ENCODE assay signal across 26 cellular contexts in the genomic region with DNA sequence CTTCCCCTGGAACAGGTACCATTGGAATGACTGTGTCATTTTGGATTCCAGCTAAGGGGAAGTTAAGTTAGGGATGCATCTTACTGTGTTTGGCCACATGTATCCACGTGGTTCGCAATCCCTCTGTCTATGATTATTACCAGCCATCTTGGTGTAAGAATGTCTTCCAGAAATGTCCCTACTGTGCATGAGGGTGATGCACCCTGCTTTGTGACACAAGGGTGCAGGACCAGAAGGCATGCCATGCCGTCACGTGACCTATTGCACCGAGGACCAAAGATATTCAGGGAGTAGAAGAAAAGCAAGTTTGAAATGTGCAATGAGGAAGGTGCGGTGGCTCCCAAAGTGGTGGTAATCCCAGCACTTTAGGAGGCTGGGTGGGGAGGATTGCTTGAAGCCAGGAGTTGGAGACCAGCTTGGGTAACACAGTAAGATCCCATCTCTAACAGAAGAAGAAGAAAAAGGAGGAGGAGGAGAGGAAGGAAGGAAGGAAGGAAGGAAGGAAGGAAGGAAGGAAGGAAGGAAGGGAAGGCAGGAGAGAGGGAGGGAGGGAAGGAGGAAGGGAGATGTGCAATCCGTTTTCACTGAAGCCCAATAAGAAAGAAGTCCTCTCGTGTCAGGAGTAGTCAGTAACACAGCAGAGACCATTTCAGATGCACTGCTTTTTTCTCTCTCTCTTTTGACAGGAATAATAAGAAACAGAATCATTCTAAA. TPM values are rescaled to one million over a fixed set of nuclear protein-coding genes. Genes with fewer than 3 reads are reported as not detected.
A peak's percentile ranks its signal among the peaks of the same experiment; 100 is the strongest.
DNase-seq lines count a peak whose midpoint lies in the region; ATAC-seq, FAIRE-seq and TF ChIP-seq lines count a peak whose summit lies in the region.
"Had no signal": no experiment of that assay in that cellular context is flagged by ENCODE, and none has a peak within 500 bp of the region (broad histone marks: within the 10 kb centered on the region; RNA-seq: fewer than 3 reads in every experiment).

No MANE protein-coding gene starts in this region.

- H4K20me1 ChIP-seq in K562 (replicated peaks; ENCODE audit: control insufficient read depth, insufficient read depth, low read length), result no peaks in the 10 kb centered on the region
- H4K20me1 ChIP-seq: BLaER1 treated with 17β-estradiol and CSF1 and Interleukin-3, amounts not matched to agents 10 nM and 100 nM had no signal

- POLR2A ChIA-PET in A549 (lab: Yijun Ruan, JAX), result interaction anchor here (0.6 kb wide), 1 partner anchor 292 kb away, joined by 3 read pairs; no protein-coding TSS in a partner anchor
- POLR2A ChIA-PET in A673 (lab: Charles Lee; ENCODE audit: low non-redundant PET), result no interaction called here
- POLR2A ChIA-PET in K562 (lab: Yijun Ruan, JAX), result no interaction called here
- POLR2A ChIA-PET in activated CD4-positive, alpha-beta T cell treated with anti-CD3 and anti-CD28 coated beads, Interleukin-2, amount 10 ng/mL, durations not matched to agents 7 days and 5 days (lab: Charles Lee), result no interaction called here

- FAIRE-seq in A549 (lab: Jason Lieb, UNC), result no peak
- no peak for FAIRE-seq in K562 (lab: Jason Lieb, UNC)
- FAIRE-seq: D721Med, GM12878, GM19239, H1 had no signal

- H2BK120ac ChIP-seq in neuronal stem cell (ENCODE audit: low read depth, low read length), result no peak overlapping the region

- H3K4me1 Mint-ChIP-seq in activated CD4-positive, alpha-beta T cell treated with anti-CD3 and anti-CD28 coated beads, Interleukin-2, amount 10 ng/mL, durations not matched to agents 7 days and 5 days, result no peaks in the 10 kb centered on the region
- H3K4me1 Mint-ChIP-seq: CD8-positive, alpha-beta memory T cell had no signal

- H2AFZ ChIP-seq in K562 (ENCODE audit: low read depth, low read length), result 0 out of 2 replicates have a peak overlapping the region, but pooled peaks have one; percentile 10
- H2AFZ ChIP-seq in neuronal stem cell (ENCODE audit: low read length), result no peak overlapping the region
- H2AFZ ChIP-seq: GM23248 had no signal

- H3K23ac ChIP-seq in neuronal stem cell (ENCODE audit: low read depth, low read length, poor library complexity), result no peak overlapping the region

- H3K4me1 ChIP-seq in A549 (peaks cover 5% of the 10 kb centered on the region; the same call in 2 of the 3 replicates), A673 (ENCODE audit: insufficient read depth, low read length, poor library complexity, severe bottlenecking) (peaks cover 14% of the 10 kb centered on the region), K562 (replicated peaks in 1 of 2; ENCODE audit: control insufficient read depth in 2 of 2, insufficient read depth in 2 of 2, low read length in 2 of 2) (peaks cover 3 to 9% of the 10 kb centered on the region in 2 experiments; a peak in 4 of 5 replicates), neuronal stem cell (ENCODE audit: control insufficient read depth in 2 of 2, insufficient read depth in 1 of 2, low read depth in 1 of 2, low read length in 2 of 2) (peaks cover 0 to 1% of the 10 kb centered on the region in 2 donors)
- H3K4me1 ChIP-seq: BE2C had no signal

- TF ChIP-seq RAD21 in A549 (conservative IDR thresholded peaks at IDR 0.05 in 1 of 2, IDR thresholded peaks at IDR 0.05 in 1 of 2) (no peak), K562 (CRISPR knock-in tag; conservative IDR thresholded peaks at IDR 0.05 in 1 of 2, IDR thresholded peaks at IDR 0.05 in 1 of 2) (no peak)

- CTCF ChIA-PET in A549 (lab: Yijun Ruan, JAX), result interaction anchor here (1.5 kb wide), 1 partner anchor 103 kb away, joined by 4 read pairs; no protein-coding TSS in a partner anchor
- CTCF ChIA-PET in A673 (lab: Charles Lee), result no interaction called here
- CTCF ChIA-PET in K562 (lab: Yijun Ruan, JAX; ENCODE audit: low intra/inter-chr PET ratio), result no interaction called here
- CTCF ChIA-PET in activated CD4-positive, alpha-beta T cell treated with anti-CD3 and anti-CD28 coated beads, Interleukin-2, amount 10 ng/mL, durations not matched to agents 7 days and 5 days (lab: Charles Lee), result interaction anchor here (0.8 kb wide), 1 partner anchor 22 kb away, joined by 3 read pairs; no protein-coding TSS in a partner anchor

- no peak overlapping the region for H3K27ac ChIP-seq in A549
- peak overlapping the region; percentile 56 for H3K27ac ChIP-seq in A673 (ENCODE audit: low read depth, low read length, poor library complexity, severe bottlenecking)
- no peak overlapping the region for H3K27ac ChIP-seq in K562 (ENCODE audit: extremely low read depth, low read depth, low read length)
- H3K27ac ChIP-seq in neuronal stem cell (replicated peaks; ENCODE audit: low read length), result no peak overlapping the region
- H3K27ac ChIP-seq: BLaER1 treated with 17β-estradiol and CSF1 and Interleukin-3, amounts not matched to agents 10 nM and 100 nM; GM23248 had no signal

- TF ChIP-seq POLR2A in A549 (IDR thresholded peaks at IDR 0.05; ENCODE audit: low read length), result no peak
- TF ChIP-seq POLR2A in K562 (conservative IDR thresholded peaks at IDR 0.05), result no peak

- H3K4me3 Mint-ChIP-seq in activated CD4-positive, alpha-beta T cell treated with anti-CD3 and anti-CD28 coated beads, Interleukin-2, amount 10 ng/mL, durations not matched to agents 7 days and 5 days, result no peak overlapping the region
- H3K4me3 Mint-ChIP-seq: CD4-positive, alpha-beta T cell; CD8-positive, alpha-beta memory T cell had no signal

- H2BK15ac ChIP-seq in neuronal stem cell (ENCODE audit: low read length), result no peak overlapping the region

- no peak overlapping the region for H2BK5ac ChIP-seq in neuronal stem cell (ENCODE audit: low read length)

- H4K8ac ChIP-seq in neuronal stem cell (ENCODE audit: low read depth, low read length), result no peak overlapping the region

- in situ Hi-C loops in K562 (cut with MboI), result no loop called here

- peak overlapping the region; percentile 66 for H3K14ac ChIP-seq in neuronal stem cell (ENCODE audit: low read length)

- H3K9ac ChIP-seq in K562 (ENCODE audit: insufficient read depth in 1 of 2, low read depth in 2 of 2, low read length in 2 of 2) (no peak overlapping the region), neuronal stem cell (ENCODE audit: low read depth, low read length, poor library complexity) (peak overlapping the region; percentile 16)
- H3K9ac ChIP-seq: BLaER1 treated with 17β-estradiol and CSF1 and Interleukin-3, amounts not matched to agents 10 nM and 100 nM; GM23248 had no signal

- peaks cover 12% of the 10 kb centered on the region for H3K27me3 Mint-ChIP-seq in activated CD4-positive, alpha-beta T cell treated with anti-CD3 and anti-CD28 coated beads, Interleukin-2, amount 10 ng/mL, durations not matched to agents 7 days and 5 days
- H3K27me3 Mint-ChIP-seq: CD4-positive, alpha-beta T cell had no signal

- H3K4me2 ChIP-seq in A549 (no peak overlapping the region), K562 (ENCODE audit: insufficient read depth, low read length) (no peak overlapping the region), neuronal stem cell (ENCODE audit: insufficient read depth, low read length, poor library complexity, severe bottlenecking) (no peak overlapping the region)

- H3K9me3 ChIP-seq in A549 (no peaks in the 10 kb centered on the region), A673 (ENCODE audit: low read depth, low read length, poor library complexity, severe bottlenecking) (no peaks in the 10 kb centered on the region), K562 (replicated peaks; ENCODE audit: control insufficient read depth, insufficient read depth, low read depth, low read length) (no peaks in the 10 kb centered on the region), neuronal stem cell (replicated peaks in 1 of 2; ENCODE audit: control insufficient read depth in 2 of 2, insufficient read depth in 1 of 2, low read depth in 1 of 2, low read length in 2 of 2) (no peaks in the 10 kb centered on the region)
- H3K9me3 ChIP-seq: BE2C had no signal

- TF ChIP-seq CTCF in A549 (IDR thresholded peaks at IDR 0.05) (no peak), A673 (conservative IDR thresholded peaks at IDR 0.05; ENCODE audit: low read depth, low read length) (no peak), K562 (IDR thresholded peaks at IDR 0.05 in 2 of 3, conservative IDR thresholded peaks at IDR 0.05 in 1 of 3; ENCODE audit: insufficient read depth in 2 of 3, low read depth in 1 of 3, low read length in 3 of 3) (no peak), GM20000 (IDR thresholded peaks at IDR 0.05; ENCODE audit: extremely low read depth, missing control alignments) (no peak)

- no peak overlapping the region for H3K18ac ChIP-seq in neuronal stem cell (ENCODE audit: low read length)

- 37% methylated on average over 8 of the region's 8 CpGs for WGBS in A549 (ENCODE audit: missing lambda C conversion rate)
- WGBS in K562 (ENCODE audit: insufficient coverage, low coverage, missing lambda C conversion rate), result 30% methylated on average over 8 of the region's 8 CpGs
- no CpG with 5 or more reads among the region's 8 CpGs for WGBS in neuronal stem cell (ENCODE audit: extremely low coverage in 2 of 2, insufficient read length in 2 of 2, insufficient replicate concordance in 1 of 2), 2 donors

- no TSS peak for BruUV-seq in A673 (replicated peaks; lab: Mats Ljungman, UMichigan)
- no TSS peak for BruUV-seq in K562 (replicated peaks; lab: Mats Ljungman, UMichigan)

- H3K36me3 Mint-ChIP-seq in activated CD4-positive, alpha-beta T cell treated with anti-CD3 and anti-CD28 coated beads, Interleukin-2, amount 10 ng/mL, durations not matched to agents 7 days and 5 days (ENCODE audit: low read depth), result no peaks in the 10 kb centered on the region
- H3K36me3 Mint-ChIP-seq: CD14-positive monocyte; CD8-positive, alpha-beta memory T cell had no signal

- DNase-seq in A549 (ENCODE audit: low read depth in 1 of 2, low spot score in 1 of 2) (no peak), A673 (ENCODE audit: low spot score) (peak; percentile 68), K562 (ENCODE audit: extremely low read depth in 1 of 4, low spot score in 3 of 4) (no peak), neuronal stem cell (ENCODE audit: low spot score) (no peak), NCI-H345 (lab: John Stamatoyannopoulos, UW) (no peak), GM20000 (ENCODE audit: low spot score) (no peak)
- no peak for DNase-seq in activated CD4-positive, alpha-beta T cell treated with anti-CD3 and anti-CD28 coated beads, Interleukin-2, amount 10 ng/mL, durations not matched to agents 7 days and 5 days
- DNase-seq: ACHN; AML-193; BE2C; CD4-positive, alpha-beta T cell; CD8-positive, alpha-beta memory T cell; DMS 273 treated with DMSO at 0.1 percent for 48 hours; DMS79; EL; GDM1; GM23248; H7; HCEC 1CT had no signal

- H3K36me3 ChIP-seq in A673 (ENCODE audit: insufficient read depth, low read length, poor library complexity, severe bottlenecking), result no peaks in the 10 kb centered on the region
- H3K36me3 ChIP-seq in K562 (ENCODE audit: control insufficient read depth, insufficient read depth, low read length), result no peaks in the 10 kb centered on the region
- H3K36me3 ChIP-seq in neuronal stem cell (replicated peaks in 1 of 2; ENCODE audit: control insufficient read depth in 2 of 2, insufficient read depth in 2 of 2, low read length in 2 of 2), result no peaks in the 10 kb centered on the region
- H3K36me3 ChIP-seq: BE2C; BLaER1 treated with 17β-estradiol and CSF1 and Interleukin-3, amounts not matched to agents 10 nM and 100 nM had no signal

- H3K9me3 Mint-ChIP-seq in activated CD4-positive, alpha-beta T cell treated with anti-CD3 and anti-CD28 coated beads, Interleukin-2, amount 10 ng/mL, durations not matched to agents 7 days and 5 days, result no peaks in the 10 kb centered on the region
- H3K9me3 Mint-ChIP-seq: CD4-positive, alpha-beta T cell; CD8-positive, alpha-beta memory T cell had no signal

- H3K4ac ChIP-seq in neuronal stem cell (ENCODE audit: low read length), result no peak overlapping the region

- H3K4me3 ChIP-seq in A549 (no peak overlapping the region), A673 (ENCODE audit: low read depth, low read length, poor library complexity, severe bottlenecking) (no peak overlapping the region), K562 (no peak overlapping the region), neuronal stem cell (ENCODE audit: low read length in 2 of 2) (no peak overlapping the region)
- H3K4me3 ChIP-seq: BLaER1 treated with 17β-estradiol and CSF1 and Interleukin-3, amounts not matched to agents 10 nM and 100 nM; GM12878; GM23248 had no signal

- no peak overlapping the region for H4K91ac ChIP-seq in neuronal stem cell (ENCODE audit: low read depth, low read length, poor library complexity)

- intact Hi-C loops in A673 (cut with micrococcal nuclease; ENCODE audit: unreplicated experiment) (no loop called here), K562 (cut with micrococcal nuclease) (no loop called here)

- no peak for TF ChIP-seq EP300 in A549 (IDR thresholded peaks at IDR 0.05)
- no peak for TF ChIP-seq EP300 in K562 (IDR thresholded peaks at IDR 0.05; ENCODE audit: low read length)

- ATAC-seq in A549 (no peak), K562 (no peak), HG03378 (IDR thresholded peaks at IDR 0.05; ENCODE audit: unreplicated experiment) (no peak)
- ATAC-seq: GM12878 had no signal

- no peaks in the 10 kb centered on the region for H3K79me2 ChIP-seq in K562 (ENCODE audit: control insufficient read depth, insufficient read depth, low read length)

- H3K27me3 ChIP-seq in A673 (replicated peaks; ENCODE audit: insufficient read depth, low read depth, low read length, poor library complexity), result no peaks in the 10 kb centered on the region
- H3K27me3 ChIP-seq in K562 (ENCODE audit: control insufficient read depth in 2 of 2, insufficient read depth in 2 of 2, low read length in 2 of 2), result no peaks in the 10 kb centered on the region
- H3K27me3 ChIP-seq in neuronal stem cell (ENCODE audit: control insufficient read depth in 3 of 3, insufficient read depth in 3 of 3, low read depth in 1 of 3, low read length in 3 of 3), result peaks cover 0 to 3% (median 0%) of the 10 kb centered on the region in 3 experiments
- H3K27me3 ChIP-seq: BE2C; BLaER1 treated with 17β-estradiol and CSF1 and Interleukin-3, amounts not matched to agents 10 nM and 100 nM had no signal

- H3K27ac Mint-ChIP-seq in activated CD4-positive, alpha-beta T cell treated with anti-CD3 and anti-CD28 coated beads, Interleukin-2, amount 10 ng/mL, durations not matched to agents 7 days and 5 days, result no peak overlapping the region
- H3K27ac Mint-ChIP-seq: CD14-positive monocyte; CD4-positive, alpha-beta T cell had no signal

- H3K9me1 ChIP-seq in K562 (ENCODE audit: control insufficient read depth, insufficient read depth, low read length), result no peaks in the 10 kb centered on the region

- H2BK12ac ChIP-seq in neuronal stem cell (ENCODE audit: low read length), result no peak overlapping the region

- no peaks in the 10 kb centered on the region for H3K79me1 ChIP-seq in neuronal stem cell (ENCODE audit: low read depth, low read length)

- no peak overlapping the region for H2AK5ac ChIP-seq in neuronal stem cell (ENCODE audit: low read depth, low read length)

RNA-seq across cellular contexts. Expression of gene USP6NL, which starts 42.5 kb away (rescaled TPM):
- polyA plus RNA-seq in A549 (2011; rRNA removed) (16.8 and 18.2 TPM in 2 replicates), A549 (2017; fragmentation: RNase III; extraction: RNeasy Plus Mini Kit Qiagen cat#74134 plus additional on column Dnase treatment) (10.4 to 11.7 TPM (median 10.6 TPM) in 3 replicates), K562 (2011; rRNA removed) (11.5 and 16.8 TPM in 2 replicates), K562 (2014; fragmentation: Illumina TruSeq; extraction: Trizol) (20.0 and 22.0 TPM in 2 replicates), K562 (2014; fragmentation: Nextera tagmentation; extraction: Ambion mirVana) (1 to 10 TPM; 3.2 to 3.8 TPM), K562 (2014; rRNA removed) (17.0 and 17.8 TPM in 2 replicates)
- polyA plus RNA-seq in A549 (2012; cell fraction: cytosol; rRNA removed), result 7.1 and 8.7 TPM in 2 replicates
- polyA plus RNA-seq in A549 (2012; cell fraction: nucleus; rRNA removed), result 5.2 and 6.9 TPM in 2 replicates
- 14.3 and 14.4 TPM in 2 replicates for polyA minus RNA-seq in A549 (2011; rRNA and poly(A)+ RNA removed)
- total RNA-seq in A673 (2021) (38.7 and 40.0 TPM in 2 replicates), K562 (2014; rRNA removed) (19.8 and 24.0 TPM in 2 replicates), K562 (2014; rRNA removed; fragmentation: Illumina TruSeq; extraction: Trizol) (20.4 and 23.6 TPM in 2 replicates), K562 (2015; rRNA removed; fragmentation: Illumina TruSeq; extraction: Trizol) (22.1 and 24.5 TPM in 2 replicates), K562 (2021) (25.1 and 26.6 TPM in 2 replicates)
- total RNA-seq in K562 (2011; cell fraction: chromatin; rRNA removed; ENCODE audit: low replicate concordance), result 21.7 and 68.0 TPM in 2 replicates
- total RNA-seq in K562 (2011; cell fraction: nucleolus; rRNA removed), result 11.3 and 18.0 TPM in 2 replicates
- total RNA-seq in K562 (2011; cell fraction: nucleoplasm; rRNA removed), result 45.8 and 75.7 TPM in 2 replicates
- 10.2 and 10.7 TPM in 2 replicates for polyA plus RNA-seq in K562 (2011; cell fraction: cytosol; rRNA removed)
- polyA plus RNA-seq in K562 (2011; cell fraction: nucleus; rRNA removed), result 22.8 and 27.5 TPM in 2 replicates
- polyA plus RNA-seq in K562 (2012), result 20.8 and 21.4 TPM in 2 replicates
- 19.0 and 21.8 TPM in 2 replicates for polyA minus RNA-seq in K562 (2011; rRNA and poly(A)+ RNA removed)
- 8.5 and 11.0 TPM in 2 replicates for polyA minus RNA-seq in K562 (2011; cell fraction: cytosol; rRNA and poly(A)+ RNA removed)
- polyA minus RNA-seq in K562 (2011; cell fraction: nucleus; rRNA and poly(A)+ RNA removed), result 20.2 and 24.8 TPM in 2 replicates
- polyA plus RNA-seq in neuronal stem cell (2013, experiment 1 of 2), result 27.6 TPM
- polyA plus RNA-seq in neuronal stem cell (2013, experiment 2 of 2), result 27.7 TPM
- 1 to 10 TPM; 3.1 to 4.0 TPM for total RNA-seq in activated CD4-positive, alpha-beta T cell treated with anti-CD3 and anti-CD28 coated beads, Interleukin-2, amount 10 ng/mL, durations not matched to agents 7 days and 5 days

Comparison
In these comparisons a context has a peak if more than half of its experiments do, and no peak if none do; other contexts are left out.
1. CTCF ChIA-PET loops: an anchor here in A549 (1.5 kb wide) and activated CD4-positive, alpha-beta T cell treated with anti-CD3 and anti-CD28 coated beads, Interleukin-2, amount 10 ng/mL, durations not matched to agents 7 days and 5 days (0.8 kb wide); none called in A673 and K562.
2. Of the 35 proteins assayed by ChIP-seq in both K562 and A549: peak only in K562: BHLHE40; only in A549: none; in both: USF2; in neither: 33.